ENCODE assay signal across 14 cellular contexts in genomic region chr3:65927576-65927975, GRCh38.
DNase-seq lines count a peak whose midpoint lies in the region; ATAC-seq, FAIRE-seq and TF ChIP-seq lines count a peak whose summit lies in the region.
"Had no signal": no experiment of that assay in that cellular context is flagged by ENCODE, and none has a peak within 500 bp of the region (broad histone marks: within the 10 kb centered on the region; RNA-seq: fewer than 3 reads in every experiment).

No MANE protein-coding gene starts in this region.

- WGBS in tibial nerve, 2 donors: 89 to 95% methylated on average over 1 of the region's 1 CpG

- intact Hi-C loops in Calu3 (cut with micrococcal nuclease; ENCODE audit: unreplicated experiment): loop anchor here (10.0 kb wide), 1 partner anchor 107 kb away; the partner anchor contains the start of gene MAGI1

- no peaks in the 10 kb centered on the region for H3K4me1 ChIP-seq in tibial nerve

- ATAC-seq in GM19452 (IDR thresholded peaks at IDR 0.05; ENCODE audit: unreplicated experiment): no peak

- H3K4me3 Mint-ChIP-seq in Calu3 (ENCODE audit: low read depth, unreplicated experiment): peak overlapping the region; percentile 65
- H3K4me3 Mint-ChIP-seq: activated naive CD4-positive, alpha-beta T cell treated with anti-CD3 and anti-CD28 coated beads for 36 hours; neural crest cell had no signal

- CTCF ChIA-PET in Calu3 (lab: Charles Lee): interaction anchor here (0.5 to 2.1 kb wide), 5 partner anchors 9 to 203 kb away, joined by 3 to 10 read pairs (median 3); no protein-coding TSS in a partner anchor

- H3K4me1 Mint-ChIP-seq in Calu3 (ENCODE audit: low read depth, unreplicated experiment): peaks cover 60% of the 10 kb centered on the region

- H3K4me3 ChIP-seq in kidney epithelial cell (ENCODE audit: low read depth, low read length) (no peak overlapping the region), tibial nerve (no peak overlapping the region)

- BruUV-seq in Calu3 (replicated peaks; lab: Mats Ljungman, UMichigan): no TSS peak

- no peaks in the 10 kb centered on the region for H3K9me3 ChIP-seq in tibial nerve

- H3K27me3 Mint-ChIP-seq in Calu3 (ENCODE audit: unreplicated experiment): no peaks in the 10 kb centered on the region

- H3K36me3 Mint-ChIP-seq in Calu3 (ENCODE audit: insufficient read depth, unreplicated experiment): peaks cover 22% of the 10 kb centered on the region

- DNase-seq in Calu3: peak; percentile 69
- DNase-seq in M059J (ENCODE audit: low read depth): peak; percentile 60
- peak; percentile 59 for DNase-seq in RCC 7860 (ENCODE audit: low spot score)
- DNase-seq in kidney epithelial cell (ENCODE audit: low read depth): peak; percentile 45
- no peak for DNase-seq in HUDEP-2 (lab: John Stamatoyannopoulos, UW; ENCODE audit: unreplicated experiment in 76 of 76)
- no peak for DNase-seq in activated CD4-positive, alpha-beta T cell treated with anti-CD3 and anti-CD28 coated beads for 4 hours
- DNase-seq in tibial nerve (ENCODE audit: low spot score in 2 of 2): no peak
- DNase-seq: activated CD4-positive, alpha-beta T cell treated with anti-CD3 and anti-CD28 coated beads, Interleukin-2, amount 50 U/mL, for 4 hours; activated naive CD4-positive, alpha-beta T cell treated with anti-CD3 and anti-CD28 coated beads for 36 hours; stimulated activated CD4-positive, alpha-beta T cell treated with anti-CD3 and anti-CD28 coated beads, Interleukin-12 subunit alpha, Interleukin-12 subunit beta, amount 100 ng/mL, for 4 hours; stimulated activated CD8-positive, alpha-beta memory T cell treated with anti-CD3 and anti-CD28 coated beads, Interleukin-4, amount 100 ng/mL, for 48 hours had no signal

- TF ChIP-seq CTCF in Calu3 (IDR thresholded peaks at IDR 0.05; ENCODE audit: unreplicated experiment) (no peak), kidney epithelial cell (IDR thresholded peaks at IDR 0.05; ENCODE audit: insufficient read depth, low read length, poor library complexity, severe bottlenecking) (no peak), tibial nerve (IDR thresholded peaks at IDR 0.05) (no peak)

- H3K27ac ChIP-seq in tibial nerve: no peak overlapping the region
- H3K27ac ChIP-seq: C4-2B had no signal

- no peak for TF ChIP-seq EP300 in tibial nerve (IDR thresholded peaks at IDR 0.05)

- H3K36me3 ChIP-seq in kidney epithelial cell (ENCODE audit: control insufficient read depth, insufficient read depth, low read length) (no peaks in the 10 kb centered on the region), tibial nerve (no peaks in the 10 kb centered on the region)

- H3K27me3 ChIP-seq in kidney epithelial cell (ENCODE audit: control insufficient read depth, insufficient read depth, low read length): no peaks in the 10 kb centered on the region
- no peaks in the 10 kb centered on the region for H3K27me3 ChIP-seq in tibial nerve

- peak; percentile 88 for FAIRE-seq in RCC 7860 (lab: Jason Lieb, UNC)

- TF ChIP-seq POLR2A in tibial nerve (IDR thresholded peaks at IDR 0.05): no peak

- peak overlapping the region; percentile 93 for H3K27ac Mint-ChIP-seq in Calu3 (ENCODE audit: unreplicated experiment)
- H3K27ac Mint-ChIP-seq: activated naive CD4-positive, alpha-beta T cell treated with anti-CD3 and anti-CD28 coated beads for 36 hours had no signal

- no peaks in the 10 kb centered on the region for H3K9me3 Mint-ChIP-seq in Calu3 (ENCODE audit: low read depth, unreplicated experiment)
- H3K9me3 Mint-ChIP-seq: activated naive CD4-positive, alpha-beta T cell treated with anti-CD3 and anti-CD28 coated beads for 36 hours; neural crest cell had no signal

Comparison
In these comparisons a context has a peak if more than half of its experiments do, and no peak if none do; other contexts are left out.
1. DNase-seq: peak in Calu3 (single experiment), M059J (single experiment), RCC 7860 (single experiment) and kidney epithelial cell (single experiment); none in HUDEP-2 (0 of 76), activated CD4-positive, alpha-beta T cell treated with anti-CD3 and anti-CD28 coated beads for 4 hours (0 of 2) and tibial nerve (0 of 2).